12 cellular contexts compared by ENCODE assay signal in genomic region chr5:59276277-59276647, GRCh38.
DNase-seq lines count a peak whose midpoint lies in the region; ATAC-seq and TF ChIP-seq lines count a peak whose summit lies in the region.
"Had no signal": no experiment of that assay in that cellular context is flagged by ENCODE, and none has a peak within 500 bp of the region (broad histone marks: within the 10 kb centered on the region; RNA-seq: fewer than 3 reads in every experiment).

No MANE protein-coding gene starts in this region.

- no peaks in the 10 kb centered on the region for H3K27me3 ChIP-seq in PC-3 (ENCODE audit: low read length)
- H3K27me3 ChIP-seq in endodermal cell (ENCODE audit: control insufficient read depth, insufficient read depth, low read length, poor library complexity, severe bottlenecking) = no peaks in the 10 kb centered on the region
- H3K27me3 ChIP-seq in suprapubic skin = no peaks in the 10 kb centered on the region

- no peaks in the 10 kb centered on the region for H3K36me3 Mint-ChIP-seq in endodermal cell (ENCODE audit: low read depth)
- no peaks in the 10 kb centered on the region for H3K36me3 Mint-ChIP-seq in activated CD4-positive, alpha-beta memory T cell treated with anti-CD3 and anti-CD28 coated beads, Interleukin-2, amount 10 ng/mL, durations not matched to agents 7 days and 5 days (ENCODE audit: low read depth)

- no peaks in the 10 kb centered on the region for H3K36me3 ChIP-seq in PC-3 (ENCODE audit: low read depth, low read length)
- H3K36me3 ChIP-seq in endodermal cell (ENCODE audit: control insufficient read depth, insufficient read depth, low read length) = no peaks in the 10 kb centered on the region
- H3K36me3 ChIP-seq in mucosa of descending colon (ENCODE audit: low read depth) = no peaks in the 10 kb centered on the region
- H3K36me3 ChIP-seq in suprapubic skin = no peaks in the 10 kb centered on the region

- H3K4me3 ChIP-seq in PC-3 (ENCODE audit: low read length) (peak overlapping the region; percentile 65), endodermal cell (ENCODE audit: low read length) (peak overlapping the region; percentile 73), mucosa of descending colon (no peak overlapping the region), suprapubic skin (peak overlapping the region; percentile 54)
- H3K4me3 ChIP-seq: K562 had no signal

- intact Hi-C loops in PC-3 (cut with micrococcal nuclease) = no loop called here
- intact Hi-C loops in mucosa of descending colon (cut with DNase I, micrococcal nuclease) = no loop called here

- H3K9me3 ChIP-seq in PC-3 (ENCODE audit: low read length) (no peaks in the 10 kb centered on the region), endodermal cell (ENCODE audit: control insufficient read depth, low read length) (no peaks in the 10 kb centered on the region), mucosa of descending colon (no peaks in the 10 kb centered on the region), suprapubic skin (no peaks in the 10 kb centered on the region)

- no peak overlapping the region for H3K27ac Mint-ChIP-seq in endodermal cell
- H3K27ac Mint-ChIP-seq in activated CD4-positive, alpha-beta memory T cell treated with anti-CD3 and anti-CD28 coated beads, Interleukin-2, amount 10 ng/mL, durations not matched to agents 7 days and 5 days = no peak overlapping the region

- peak overlapping the region; percentile 61 for H2AFZ ChIP-seq in PC-3 (ENCODE audit: low read length)

- POLR2A ChIA-PET in PC-3 (lab: Charles Lee; ENCODE audit: unreplicated experiment) = no interaction called here
- POLR2A ChIA-PET in activated CD4-positive, alpha-beta memory T cell treated with anti-CD3 and anti-CD28 coated beads, Interleukin-2, amount 10 ng/mL, durations not matched to agents 7 days and 5 days (lab: Charles Lee) = no interaction called here

- H3K4me1 ChIP-seq in PC-3 (ENCODE audit: insufficient read depth, low read length) (no peaks in the 10 kb centered on the region), endodermal cell (ENCODE audit: control insufficient read depth, insufficient read depth, low read length) (no peaks in the 10 kb centered on the region), mucosa of descending colon (ENCODE audit: low read depth) (no peaks in the 10 kb centered on the region), suprapubic skin (peaks cover 16% of the 10 kb centered on the region)

- no peaks in the 10 kb centered on the region for H4K20me1 ChIP-seq in PC-3 (ENCODE audit: low read length)

- H3K27ac ChIP-seq in PC-3 (ENCODE audit: low read length) = no peak overlapping the region
- no peak overlapping the region for H3K27ac ChIP-seq in endodermal cell (ENCODE audit: low read depth, low read length)
- H3K27ac ChIP-seq in suprapubic skin = peak overlapping the region; percentile 74

- DNase-seq in PC-3 (no peak), endodermal cell (no peak), mucosa of descending colon (no peak), suprapubic skin (ENCODE audit: low spot score in 2 of 2) (no peak), kidney glomerular epithelial cell (lab: John Stamatoyannopoulos, UW) (no peak)
- no peak for DNase-seq in activated CD4-positive, alpha-beta memory T cell treated with anti-CD3 and anti-CD28 coated beads, Interleukin-2, amount 10 ng/mL, durations not matched to agents 7 days and 5 days
- DNase-seq: effector memory CD4-positive, alpha-beta T cell; NCI-H748 treated with DMSO at 0.1 percent for 48 hours; T-helper 2 cell had no signal

- 38% methylated on average over 2 of the region's 2 CpGs; no CpG with 5 or more reads in 1 of the 2 experiments for WGBS in endodermal cell (ENCODE audit: insufficient coverage in 1 of 2, insufficient read length in 1 of 2), 2 experiments
- WGBS in suprapubic skin = 16% methylated on average over 2 of the region's 2 CpGs

- peaks cover 2% of the 10 kb centered on the region for H3K27me3 Mint-ChIP-seq in endodermal cell (ENCODE audit: insufficient read depth)
- H3K27me3 Mint-ChIP-seq in activated CD4-positive, alpha-beta memory T cell treated with anti-CD3 and anti-CD28 coated beads, Interleukin-2, amount 10 ng/mL, durations not matched to agents 7 days and 5 days = peaks cover 27% of the 10 kb centered on the region

- peak overlapping the region; percentile 49 for H3K4me3 Mint-ChIP-seq in endodermal cell
- no peak overlapping the region for H3K4me3 Mint-ChIP-seq in activated CD4-positive, alpha-beta memory T cell treated with anti-CD3 and anti-CD28 coated beads, Interleukin-2, amount 10 ng/mL, durations not matched to agents 7 days and 5 days

- no peaks in the 10 kb centered on the region for H3F3A ChIP-seq in PC-3 (ENCODE audit: low read length, unreplicated experiment)

- no peaks in the 10 kb centered on the region for H3K79me2 ChIP-seq in PC-3 (ENCODE audit: low read length)

- H3K4me2 ChIP-seq in PC-3 (ENCODE audit: low read length) = peak overlapping the region; percentile 73

- peaks cover 13% of the 10 kb centered on the region for H3K4me1 Mint-ChIP-seq in endodermal cell
- peaks cover 2% of the 10 kb centered on the region for H3K4me1 Mint-ChIP-seq in activated CD4-positive, alpha-beta memory T cell treated with anti-CD3 and anti-CD28 coated beads, Interleukin-2, amount 10 ng/mL, durations not matched to agents 7 days and 5 days

- TF ChIP-seq CTCF in PC-3 (conservative IDR thresholded peaks at IDR 0.05; ENCODE audit: low read depth, low read length) = no peak
- no peak for TF ChIP-seq CTCF in endodermal cell (conservative IDR thresholded peaks at IDR 0.05)
- no peak for TF ChIP-seq CTCF in mucosa of descending colon (IDR thresholded peaks at IDR 0.05)
- TF ChIP-seq CTCF in suprapubic skin (IDR thresholded peaks at IDR 0.05) = no peak

- H3K9me2 ChIP-seq in PC-3 (replicated peaks; ENCODE audit: low read length) = no peaks in the 10 kb centered on the region

- H3K9ac ChIP-seq in PC-3 (ENCODE audit: low read length) (no peak overlapping the region), endodermal cell (ENCODE audit: extremely low read depth, low read length, poor library complexity, severe bottlenecking) (no peak overlapping the region)

- no peak for TF ChIP-seq EP300 in suprapubic skin (IDR thresholded peaks at IDR 0.05)

- no peaks in the 10 kb centered on the region for H3K9me3 Mint-ChIP-seq in endodermal cell
- no peaks in the 10 kb centered on the region for H3K9me3 Mint-ChIP-seq in activated CD4-positive, alpha-beta memory T cell treated with anti-CD3 and anti-CD28 coated beads, Interleukin-2, amount 10 ng/mL, durations not matched to agents 7 days and 5 days

- no TSS peak for BruUV-seq in PC-3 (replicated peaks; lab: Mats Ljungman, UMichigan)

- ATAC-seq in PC-3 (no peak), mucosa of descending colon (peak; percentile 9), HG03469 (IDR thresholded peaks at IDR 0.05; ENCODE audit: unreplicated experiment) (no peak), GM18505 (IDR thresholded peaks at IDR 0.05; ENCODE audit: unreplicated experiment) (no peak)
- ATAC-seq: K562 had no signal

- TF ChIP-seq POLR2A in suprapubic skin (IDR thresholded peaks at IDR 0.05) = no peak
- no peak for TF ChIP-seq POLR2A in GM18505 (IDR thresholded peaks at IDR 0.05; ENCODE audit: borderline replicate concordance, extremely low read depth, insufficient read depth, insufficient read length)

- CTCF ChIA-PET in PC-3 (lab: Charles Lee) = no interaction called here
- CTCF ChIA-PET in activated CD4-positive, alpha-beta memory T cell treated with anti-CD3 and anti-CD28 coated beads, Interleukin-2, amount 10 ng/mL, durations not matched to agents 7 days and 5 days (lab: Charles Lee) = no interaction called here
